Comparison of ENCODE assay signal across 12 cellular contexts in the genomic region with DNA sequence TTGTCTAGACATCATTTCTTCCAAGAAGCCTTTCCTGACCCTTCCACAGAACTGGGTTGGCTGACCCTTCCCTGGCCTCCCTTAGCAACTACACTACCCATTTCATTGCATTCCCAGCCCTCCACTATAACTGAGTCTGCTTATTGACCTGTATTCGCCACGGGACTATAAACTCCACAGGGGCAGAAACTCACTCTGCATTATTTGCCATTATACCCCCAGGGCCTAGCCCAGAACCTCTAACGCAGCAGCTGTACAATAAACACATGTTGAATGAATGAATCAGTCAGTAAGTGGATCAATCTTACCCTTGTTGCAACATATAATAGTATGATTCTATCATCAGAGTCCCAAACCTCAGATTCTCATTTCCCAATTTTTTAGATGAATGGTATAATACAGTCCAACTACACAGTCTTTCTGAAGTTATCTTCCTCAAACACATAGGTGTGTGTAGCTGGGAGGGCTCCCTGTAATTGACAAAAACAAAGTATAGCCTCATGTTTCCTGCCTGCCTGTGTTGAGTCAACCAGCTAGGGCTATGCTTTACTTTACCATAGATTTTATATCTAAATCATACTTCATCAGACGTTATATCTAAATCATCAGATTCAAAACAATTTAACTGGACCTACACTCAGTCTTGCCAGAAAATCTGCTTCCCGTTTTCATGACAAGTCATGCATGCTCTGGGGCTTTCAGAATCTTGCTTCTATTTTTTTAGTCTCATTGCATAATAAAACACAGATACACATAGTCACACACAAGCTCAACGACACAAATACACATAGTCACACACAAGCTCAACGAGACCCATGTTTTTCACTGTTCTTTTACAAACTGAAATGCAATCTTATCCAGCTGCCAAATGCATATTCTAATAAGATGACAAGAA.
DNase-seq lines count a peak whose midpoint lies in the region; ATAC-seq and TF ChIP-seq lines count a peak whose summit lies in the region.
"Had no signal": no experiment of that assay in that cellular context is flagged by ENCODE, and none has a peak within 500 bp of the region (broad histone marks: within the 10 kb centered on the region; RNA-seq: fewer than 3 reads in every experiment).

No MANE protein-coding gene starts in this region.

- H3K27ac Mint-ChIP-seq in neural crest cell (ENCODE audit: unreplicated experiment) = peak overlapping the region; percentile 22
- H3K27ac Mint-ChIP-seq in activated CD4-positive, alpha-beta memory T cell treated with anti-CD3 and anti-CD28 coated beads for 36 hours = no peak overlapping the region
- H3K27ac Mint-ChIP-seq: CD8-positive, alpha-beta T cell had no signal

- ATAC-seq in HG03521 (IDR thresholded peaks at IDR 0.05; ENCODE audit: unreplicated experiment) = no peak
- ATAC-seq: CD8-positive, alpha-beta T cell; HepG2 had no signal

- peak overlapping the region; percentile 27; the same call in 1 of the 2 replicates for H3K4me2 ChIP-seq in BLaER1

- H3K9me3 ChIP-seq in BLaER1 (no peaks in the 10 kb centered on the region), BE2C (no peaks in the 10 kb centered on the region)

- CTCF ChIA-PET in activated CD4-positive, alpha-beta memory T cell treated with anti-CD3 and anti-CD28 coated beads for 36 hours (lab: Charles Lee) = no interaction called here

- H3K27me3 ChIP-seq in BLaER1 = no peaks in the 10 kb centered on the region
- H3K27me3 ChIP-seq in BE2C = no peaks in the 10 kb centered on the region

- intact Hi-C loops in activated CD4-positive, alpha-beta memory T cell treated with anti-CD3 and anti-CD28 coated beads for 36 hours (cut with micrococcal nuclease) = no loop called here

- no peak overlapping the region for H3K9ac ChIP-seq in BLaER1

- no peaks in the 10 kb centered on the region for H3K27me3 Mint-ChIP-seq in neural crest cell (ENCODE audit: low read depth)
- no peaks in the 10 kb centered on the region for H3K27me3 Mint-ChIP-seq in activated CD4-positive, alpha-beta memory T cell treated with anti-CD3 and anti-CD28 coated beads for 36 hours

- H3K4me3 Mint-ChIP-seq in neural crest cell = no peak overlapping the region
- no peak overlapping the region for H3K4me3 Mint-ChIP-seq in activated CD4-positive, alpha-beta memory T cell treated with anti-CD3 and anti-CD28 coated beads for 36 hours
- H3K4me3 Mint-ChIP-seq: CD8-positive, alpha-beta T cell had no signal

- H3K4me1 ChIP-seq in BLaER1 (peaks cover 18% of the 10 kb centered on the region), BE2C (no peaks in the 10 kb centered on the region)

- POLR2A ChIA-PET in activated CD4-positive, alpha-beta memory T cell treated with anti-CD3 and anti-CD28 coated beads for 36 hours (lab: Charles Lee) = no interaction called here

- peaks cover 8% of the 10 kb centered on the region for H3K4me1 Mint-ChIP-seq in neural crest cell
- H3K4me1 Mint-ChIP-seq in activated CD4-positive, alpha-beta memory T cell treated with anti-CD3 and anti-CD28 coated beads for 36 hours (ENCODE audit: low read depth) = no peaks in the 10 kb centered on the region

- H3K36me3 ChIP-seq in BLaER1 (no peaks in the 10 kb centered on the region), BE2C (no peaks in the 10 kb centered on the region)

- no peaks in the 10 kb centered on the region for H3K36me3 Mint-ChIP-seq in neural crest cell (ENCODE audit: low read depth)
- no peaks in the 10 kb centered on the region for H3K36me3 Mint-ChIP-seq in activated CD4-positive, alpha-beta memory T cell treated with anti-CD3 and anti-CD28 coated beads for 36 hours
- H3K36me3 Mint-ChIP-seq: CD8-positive, alpha-beta T cell had no signal

- DNase-seq in NCI-H69 (lab: John Stamatoyannopoulos, UW) (peak; percentile 4), dedifferentiated amniotic fluid mesenchymal stem cell (ENCODE audit: extremely low spot score) (peak; percentile 47), neural crest cell (ENCODE audit: low read depth, low spot score) (no peak), BE2C (no peak), amniotic stem cell (lab: John Stamatoyannopoulos, UW) (no peak)
- no peak for DNase-seq in activated CD4-positive, alpha-beta memory T cell treated with anti-CD3 and anti-CD28 coated beads for 36 hours
- DNase-seq: activated CD4-positive, alpha-beta T cell treated with anti-CD3 and anti-CD28 coated beads for 1 hour; CD8-positive, alpha-beta T cell; NCI-H524 treated with DMSO at 0.1 percent for 48 hours had no signal

- H4K20me1 ChIP-seq in BLaER1 = no peaks in the 10 kb centered on the region

- H3K27ac ChIP-seq in BLaER1 = no peak overlapping the region

- TF ChIP-seq CTCF in neural crest cell (conservative IDR thresholded peaks at IDR 0.05) (no peak), BE2C (IDR thresholded peaks at IDR 0.05; ENCODE audit: low read depth, low read length) (no peak)

- H3K9me3 Mint-ChIP-seq in neural crest cell = peaks cover 3% of the 10 kb centered on the region
- H3K9me3 Mint-ChIP-seq in activated CD4-positive, alpha-beta memory T cell treated with anti-CD3 and anti-CD28 coated beads for 36 hours = no peaks in the 10 kb centered on the region
- H3K9me3 Mint-ChIP-seq: CD8-positive, alpha-beta T cell had no signal

- H3K4me3 ChIP-seq in BLaER1 (no peak overlapping the region), BE2C (ENCODE audit: low read depth, low read length) (no peak overlapping the region)

Comparison
In these comparisons a context has a peak if more than half of its experiments do, and no peak if none do; other contexts are left out.
1. DNase-seq: peak in NCI-H69 (single experiment) and dedifferentiated amniotic fluid mesenchymal stem cell (single experiment); none in neural crest cell (single experiment), BE2C (single experiment), amniotic stem cell (single experiment) and activated CD4-positive, alpha-beta memory T cell treated with anti-CD3 and anti-CD28 coated beads for 36 hours (single experiment).